11 cellular contexts compared by ENCODE assay signal in genomic region chr9:107246259-107247254, GRCh38. TPM values are rescaled to one million over a fixed set of nuclear protein-coding genes. Genes with fewer than 3 reads are reported as not detected.
DNase-seq lines count a peak whose midpoint lies in the region; ATAC-seq and TF ChIP-seq lines count a peak whose summit lies in the region.
"Had no signal": no experiment of that assay in that cellular context is flagged by ENCODE, and none has a peak within 500 bp of the region (broad histone marks: within the 10 kb centered on the region; RNA-seq: fewer than 3 reads in every experiment).

No MANE protein-coding gene starts in this region.

- ATAC-seq in natural killer cell: peak; percentile 26 to 66 (median 30)
- ATAC-seq in HG03095 (IDR thresholded peaks at IDR 0.05; ENCODE audit: unreplicated experiment): no peak
- ATAC-seq in left cardiac atrium: no peak
- ATAC-seq: pancreas had no signal

- intact Hi-C loops in natural killer cell (cut with micrococcal nuclease) (no loop called here), posterior cingulate gyrus (cut with DNase I) (no loop called here), left cardiac atrium (cut with DNase I) (no loop called here)

- no peak overlapping the region for H3K4me3 ChIP-seq in astrocyte of the spinal cord (ENCODE audit: low read depth, low read length)
- H3K4me3 ChIP-seq: pancreas had no signal

- TF ChIP-seq CTCF in astrocyte of the spinal cord (IDR thresholded peaks at IDR 0.05; ENCODE audit: low read depth, low read length) (peak; percentile 8), natural killer cell (IDR thresholded peaks at IDR 0.05) (no peak)

- peak; percentile 30 for DNase-seq in NK-92 treated with Interleukin-12 subunit alpha and Interleukin-12 subunit beta, amount 100 ng/mL, for 24 hours (lab: John Stamatoyannopoulos, UW)
- no peak for DNase-seq in NK-92 (lab: John Stamatoyannopoulos, UW; ENCODE audit: unreplicated experiment)
- peak; percentile 20 for DNase-seq in NAMALWA (ENCODE audit: low spot score)
- peak; percentile 15 for DNase-seq in astrocyte of the spinal cord (ENCODE audit: low read depth, low spot score)
- no peak for DNase-seq in natural killer cell
- no peak for DNase-seq in posterior cingulate gyrus
- no peak for DNase-seq in left cardiac atrium
- DNase-seq: NCI-H2081, pancreas had no signal

- in situ Hi-C loops in astrocyte of the spinal cord (cut with HindIII; ENCODE audit: low sequenced_read_pairs): no loop called here

- H3K27ac Mint-ChIP-seq in natural killer cell: peak overlapping the region in 1 of 2 donors; percentile 67
- H3K27ac Mint-ChIP-seq: activated T-helper 2 cell treated with anti-CD3 and anti-CD28 coated beads, Interferon-gamma antibody, Interleukin-2, Interleukin-4, amounts not matched to agents 10 μg/mL and 5 μg/mL and 100 μg/mL, durations not matched to agents 14 hours and 24 hours and 36 hours had no signal

- H3K4me1 Mint-ChIP-seq in natural killer cell: peaks cover 9 to 14% of the 10 kb centered on the region in 2 donors

- H3K4me3 Mint-ChIP-seq in natural killer cell: no peak overlapping the region

- peaks cover 4 to 10% of the 10 kb centered on the region in 2 donors for H3K27me3 Mint-ChIP-seq in natural killer cell (ENCODE audit: low read depth in 2 of 2)

- no peaks in the 10 kb centered on the region for H3K36me3 Mint-ChIP-seq in natural killer cell

- no peaks in the 10 kb centered on the region for H3K9me3 Mint-ChIP-seq in natural killer cell
- H3K9me3 Mint-ChIP-seq: activated T-helper 2 cell treated with anti-CD3 and anti-CD28 coated beads, Interferon-gamma antibody, Interleukin-2, Interleukin-4, amounts not matched to agents 10 μg/mL and 5 μg/mL and 100 μg/mL, durations not matched to agents 14 hours and 24 hours and 36 hours had no signal

RNA-seq across cellular contexts. Expression of gene RAD23B, which starts 36.5 kb away (rescaled TPM):
- 100 to 1,000 TPM in 1 of 3 donors, 10 to 100 TPM in 2; 85.6 to 101 (median 92.6) TPM for total RNA-seq in natural killer cell
- 10 to 100 TPM; 87.6 to 88.7 TPM for total RNA-seq in left cardiac atrium

Comparison
In these comparisons a context has a peak if more than half of its experiments do, and no peak if none do; other contexts are left out.
1. DNase-seq: peak in NK-92 treated with Interleukin-12 subunit alpha and Interleukin-12 subunit beta, amount 100 ng/mL, for 24 hours (single experiment), NAMALWA (single experiment) and astrocyte of the spinal cord (single experiment); none in NK-92 (single experiment), natural killer cell (single experiment), posterior cingulate gyrus (0 of 10) and left cardiac atrium (single experiment).
2. ATAC-seq: peak in natural killer cell (3 of 3); none in HG03095 (single experiment) and left cardiac atrium (0 of 2).